In genomic region chr19:5244351-5244750, GRCh38 we compare ENCODE assay signal across 6 cellular contexts.
"Had no signal": no experiment of that assay in that cellular context is flagged by ENCODE, and none has a peak within 500 bp of the region (broad histone marks: within the 10 kb centered on the region; RNA-seq: fewer than 3 reads in every experiment).

No MANE protein-coding gene starts in this region.

- H3K9me3 ChIP-seq: HAP-1 had no signal

- H3K4me3 ChIP-seq: GM23248, HAP-1 had no signal

- H2AFZ ChIP-seq: GM23248 had no signal

- H3K27me3 Mint-ChIP-seq: IgD-negative memory B cell had no signal

- DNase-seq: GM23248, GOT3, KG1 had no signal

- H3K27ac ChIP-seq: GM23248 had no signal

- ATAC-seq: HCT116 had no signal

- H3K27ac Mint-ChIP-seq: IgD-negative memory B cell had no signal

- H3K4me3 Mint-ChIP-seq: IgD-negative memory B cell had no signal

- H3K9ac ChIP-seq: GM23248 had no signal

- H3K4me1 Mint-ChIP-seq: IgD-negative memory B cell had no signal

- H3K4me1 ChIP-seq: HAP-1 had no signal
